In the genomic region with DNA sequence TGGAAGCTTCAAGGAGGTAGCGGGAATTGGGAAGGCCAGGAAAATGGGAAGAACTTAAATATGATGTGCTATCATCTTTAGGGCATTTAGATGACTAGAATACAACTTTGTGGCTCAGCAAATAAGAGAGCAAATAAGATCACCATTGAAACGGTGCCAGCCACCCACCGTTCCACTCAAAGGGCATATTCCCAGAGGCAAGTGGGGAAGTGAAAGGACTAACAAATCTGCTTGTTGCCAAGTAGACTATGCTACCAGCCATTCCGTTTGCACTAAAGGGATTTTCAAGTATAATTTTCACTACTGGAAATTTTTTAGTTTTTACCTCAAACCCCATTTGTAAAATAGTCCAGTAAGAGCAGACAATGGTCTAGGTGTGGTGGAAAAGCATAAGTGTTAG, we compare ENCODE assay signal across 2 cellular contexts.
TF ChIP-seq lines count a peak whose summit lies in the region.

No MANE protein-coding gene starts in this region.

TF ChIP-seq in liver, 16 proteins besides CTCF, POLR2A, EP300 and RAD21:
- TF ChIP-seq, protein P1, sequence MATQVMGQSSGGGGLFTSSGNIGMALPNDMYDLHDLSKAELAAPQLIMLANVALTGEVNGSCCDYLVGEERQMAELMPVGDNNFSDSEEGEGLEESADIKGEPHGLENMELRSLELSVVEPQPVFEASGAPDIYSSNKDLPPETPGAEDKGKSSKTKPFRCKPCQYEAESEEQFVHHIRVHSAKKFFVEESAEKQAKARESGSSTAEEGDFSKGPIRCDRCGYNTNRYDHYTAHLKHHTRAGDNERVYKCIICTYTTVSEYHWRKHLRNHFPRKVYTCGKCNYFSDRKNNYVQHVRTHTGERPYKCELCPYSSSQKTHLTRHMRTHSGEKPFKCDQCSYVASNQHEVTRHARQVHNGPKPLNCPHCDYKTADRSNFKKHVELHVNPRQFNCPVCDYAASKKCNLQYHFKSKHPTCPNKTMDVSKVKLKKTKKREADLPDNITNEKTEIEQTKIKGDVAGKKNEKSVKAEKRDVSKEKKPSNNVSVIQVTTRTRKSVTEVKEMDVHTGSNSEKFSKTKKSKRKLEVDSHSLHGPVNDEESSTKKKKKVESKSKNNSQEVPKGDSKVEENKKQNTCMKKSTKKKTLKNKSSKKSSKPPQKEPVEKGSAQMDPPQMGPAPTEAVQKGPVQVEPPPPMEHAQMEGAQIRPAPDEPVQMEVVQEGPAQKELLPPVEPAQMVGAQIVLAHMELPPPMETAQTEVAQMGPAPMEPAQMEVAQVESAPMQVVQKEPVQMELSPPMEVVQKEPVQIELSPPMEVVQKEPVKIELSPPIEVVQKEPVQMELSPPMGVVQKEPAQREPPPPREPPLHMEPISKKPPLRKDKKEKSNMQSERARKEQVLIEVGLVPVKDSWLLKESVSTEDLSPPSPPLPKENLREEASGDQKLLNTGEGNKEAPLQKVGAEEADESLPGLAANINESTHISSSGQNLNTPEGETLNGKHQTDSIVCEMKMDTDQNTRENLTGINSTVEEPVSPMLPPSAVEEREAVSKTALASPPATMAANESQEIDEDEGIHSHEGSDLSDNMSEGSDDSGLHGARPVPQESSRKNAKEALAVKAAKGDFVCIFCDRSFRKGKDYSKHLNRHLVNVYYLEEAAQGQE (IDR thresholded peaks at IDR 0.05), result no peak
- TF ChIP-seq TAF1 (conservative IDR thresholded peaks at IDR 0.05), result no peak
- TF ChIP-seq SP1 (IDR thresholded peaks at IDR 0.05), result peak; percentile 26
- TF ChIP-seq, protein P2, sequence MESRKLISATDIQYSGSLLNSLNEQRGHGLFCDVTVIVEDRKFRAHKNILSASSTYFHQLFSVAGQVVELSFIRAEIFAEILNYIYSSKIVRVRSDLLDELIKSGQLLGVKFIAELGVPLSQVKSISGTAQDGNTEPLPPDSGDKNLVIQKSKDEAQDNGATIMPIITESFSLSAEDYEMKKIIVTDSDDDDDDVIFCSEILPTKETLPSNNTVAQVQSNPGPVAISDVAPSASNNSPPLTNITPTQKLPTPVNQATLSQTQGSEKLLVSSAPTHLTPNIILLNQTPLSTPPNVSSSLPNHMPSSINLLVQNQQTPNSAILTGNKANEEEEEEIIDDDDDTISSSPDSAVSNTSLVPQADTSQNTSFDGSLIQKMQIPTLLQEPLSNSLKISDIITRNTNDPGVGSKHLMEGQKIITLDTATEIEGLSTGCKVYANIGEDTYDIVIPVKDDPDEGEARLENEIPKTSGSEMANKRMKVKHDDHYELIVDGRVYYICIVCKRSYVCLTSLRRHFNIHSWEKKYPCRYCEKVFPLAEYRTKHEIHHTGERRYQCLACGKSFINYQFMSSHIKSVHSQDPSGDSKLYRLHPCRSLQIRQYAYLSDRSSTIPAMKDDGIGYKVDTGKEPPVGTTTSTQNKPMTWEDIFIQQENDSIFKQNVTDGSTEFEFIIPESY (IDR thresholded peaks at IDR 0.05), result no peak
- no peak for TF ChIP-seq HNF4G (IDR thresholded peaks at IDR 0.05)
- TF ChIP-seq JUND (IDR thresholded peaks at IDR 0.05), result no peak
- peak; percentile 54 to 64 for TF ChIP-seq HNF4A (conservative IDR thresholded peaks at IDR 0.05)
- no peak for TF ChIP-seq GABPA (IDR thresholded peaks at IDR 0.05 in 1 of 2, conservative IDR thresholded peaks at IDR 0.05 in 1 of 2)
- TF ChIP-seq RXRA (IDR thresholded peaks at IDR 0.05), result peak in 1 of 2 donors; percentile 21
- TF ChIP-seq, protein P3, sequence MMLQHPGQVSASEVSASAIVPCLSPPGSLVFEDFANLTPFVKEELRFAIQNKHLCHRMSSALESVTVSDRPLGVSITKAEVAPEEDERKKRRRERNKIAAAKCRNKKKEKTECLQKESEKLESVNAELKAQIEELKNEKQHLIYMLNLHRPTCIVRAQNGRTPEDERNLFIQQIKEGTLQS (IDR thresholded peaks at IDR 0.05), result no peak
- TF ChIP-seq FOXA1 (IDR thresholded peaks at IDR 0.05), result no peak
- TF ChIP-seq FOXA2 (IDR thresholded peaks at IDR 0.05), result no peak
- no peak for TF ChIP-seq NR2F2 (IDR thresholded peaks at IDR 0.05)
- no peak for TF ChIP-seq EGR1 (IDR thresholded peaks at IDR 0.05; ENCODE audit: low read depth in 2 of 2)
- TF ChIP-seq, protein P4, sequence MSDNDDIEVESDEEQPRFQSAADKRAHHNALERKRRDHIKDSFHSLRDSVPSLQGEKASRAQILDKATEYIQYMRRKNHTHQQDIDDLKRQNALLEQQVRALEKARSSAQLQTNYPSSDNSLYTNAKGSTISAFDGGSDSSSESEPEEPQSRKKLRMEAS (IDR thresholded peaks at IDR 0.05), result no peak
- peak; percentile 21 for TF ChIP-seq YY1 (IDR thresholded peaks at IDR 0.05)

TF ChIP-seq in HepG2, 621 proteins besides CTCF, POLR2A, EP300 and RAD21 (continued from another document):
- TF ChIP-seq, protein P5, sequence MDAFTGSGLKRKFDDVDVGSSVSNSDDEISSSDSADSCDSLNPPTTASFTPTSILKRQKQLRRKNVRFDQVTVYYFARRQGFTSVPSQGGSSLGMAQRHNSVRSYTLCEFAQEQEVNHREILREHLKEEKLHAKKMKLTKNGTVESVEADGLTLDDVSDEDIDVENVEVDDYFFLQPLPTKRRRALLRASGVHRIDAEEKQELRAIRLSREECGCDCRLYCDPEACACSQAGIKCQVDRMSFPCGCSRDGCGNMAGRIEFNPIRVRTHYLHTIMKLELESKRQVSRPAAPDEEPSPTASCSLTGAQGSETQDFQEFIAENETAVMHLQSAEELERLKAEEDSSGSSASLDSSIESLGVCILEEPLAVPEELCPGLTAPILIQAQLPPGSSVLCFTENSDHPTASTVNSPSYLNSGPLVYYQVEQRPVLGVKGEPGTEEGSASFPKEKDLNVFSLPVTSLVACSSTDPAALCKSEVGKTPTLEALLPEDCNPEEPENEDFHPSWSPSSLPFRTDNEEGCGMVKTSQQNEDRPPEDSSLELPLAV (CRISPR knock-in tag; conservative IDR thresholded peaks at IDR 0.05; ENCODE audit: low read depth), result no peak
- TF ChIP-seq ZNF282 (IDR thresholded peaks at IDR 0.05; ENCODE audit: partially characterized antibody) (no peak), NFRKB (IDR thresholded peaks at IDR 0.05) (no peak), ZNF354B (CRISPR knock-in tag; IDR thresholded peaks at IDR 0.05) (no peak), TGIF2 (CRISPR knock-in tag; IDR thresholded peaks at IDR 0.05) (no peak), ZNF234 (CRISPR knock-in tag; conservative IDR thresholded peaks at IDR 0.05) (no peak), SAFB2 (CRISPR knock-in tag; IDR thresholded peaks at IDR 0.05; ENCODE audit: borderline replicate concordance, low read depth) (no peak), HES4 (CRISPR knock-in tag; IDR thresholded peaks at IDR 0.05; ENCODE audit: borderline replicate concordance) (no peak), ZFP1 (CRISPR knock-in tag; IDR thresholded peaks at IDR 0.05) (no peak)
- TF ChIP-seq, protein P6, sequence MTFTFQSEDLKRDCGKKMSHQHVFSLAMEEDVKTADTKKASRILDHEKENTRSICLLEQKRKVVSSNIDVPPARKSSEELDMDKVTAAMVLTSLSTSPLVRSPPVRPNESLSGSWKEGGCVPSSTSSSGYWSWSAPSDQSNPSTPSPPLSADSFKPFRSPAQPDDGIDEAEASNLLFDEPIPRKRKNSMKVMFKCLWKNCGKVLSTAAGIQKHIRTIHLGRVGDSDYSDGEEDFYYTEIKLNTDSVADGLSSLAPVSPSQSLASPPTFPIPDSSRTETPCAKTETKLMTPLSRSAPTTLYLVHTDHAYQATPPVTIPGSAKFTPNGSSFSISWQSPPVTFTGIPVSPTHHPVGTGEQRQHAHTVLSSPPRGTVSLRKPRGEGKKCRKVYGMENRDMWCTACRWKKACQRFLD (CRISPR knock-in tag; IDR thresholded peaks at IDR 0.05; ENCODE audit: borderline replicate concordance), result no peak
- TF ChIP-seq, protein P7, sequence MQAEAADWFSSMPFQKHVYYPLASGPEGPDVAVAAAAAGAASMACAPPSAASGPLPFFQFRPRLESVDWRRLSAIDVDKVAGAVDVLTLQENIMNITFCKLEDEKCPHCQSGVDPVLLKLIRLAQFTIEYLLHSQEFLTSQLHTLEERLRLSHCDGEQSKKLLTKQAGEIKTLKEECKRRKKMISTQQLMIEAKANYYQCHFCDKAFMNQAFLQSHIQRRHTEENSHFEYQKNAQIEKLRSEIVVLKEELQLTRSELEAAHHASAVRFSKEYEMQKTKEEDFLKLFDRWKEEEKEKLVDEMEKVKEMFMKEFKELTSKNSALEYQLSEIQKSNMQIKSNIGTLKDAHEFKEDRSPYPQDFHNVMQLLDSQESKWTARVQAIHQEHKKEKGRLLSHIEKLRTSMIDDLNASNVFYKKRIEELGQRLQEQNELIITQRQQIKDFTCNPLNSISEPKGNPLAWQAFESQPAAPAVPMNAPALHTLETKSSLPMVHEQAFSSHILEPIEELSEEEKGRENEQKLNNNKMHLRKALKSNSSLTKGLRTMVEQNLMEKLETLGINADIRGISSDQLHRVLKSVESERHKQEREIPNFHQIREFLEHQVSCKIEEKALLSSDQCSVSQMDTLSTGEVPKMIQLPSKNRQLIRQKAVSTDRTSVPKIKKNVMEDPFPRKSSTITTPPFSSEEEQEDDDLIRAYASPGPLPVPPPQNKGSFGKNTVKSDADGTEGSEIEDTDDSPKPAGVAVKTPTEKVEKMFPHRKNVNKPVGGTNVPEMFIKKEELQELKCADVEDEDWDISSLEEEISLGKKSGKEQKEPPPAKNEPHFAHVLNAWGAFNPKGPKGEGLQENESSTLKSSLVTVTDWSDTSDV (CRISPR knock-in tag; IDR thresholded peaks at IDR 0.05), result no peak
- TF ChIP-seq, protein P8, sequence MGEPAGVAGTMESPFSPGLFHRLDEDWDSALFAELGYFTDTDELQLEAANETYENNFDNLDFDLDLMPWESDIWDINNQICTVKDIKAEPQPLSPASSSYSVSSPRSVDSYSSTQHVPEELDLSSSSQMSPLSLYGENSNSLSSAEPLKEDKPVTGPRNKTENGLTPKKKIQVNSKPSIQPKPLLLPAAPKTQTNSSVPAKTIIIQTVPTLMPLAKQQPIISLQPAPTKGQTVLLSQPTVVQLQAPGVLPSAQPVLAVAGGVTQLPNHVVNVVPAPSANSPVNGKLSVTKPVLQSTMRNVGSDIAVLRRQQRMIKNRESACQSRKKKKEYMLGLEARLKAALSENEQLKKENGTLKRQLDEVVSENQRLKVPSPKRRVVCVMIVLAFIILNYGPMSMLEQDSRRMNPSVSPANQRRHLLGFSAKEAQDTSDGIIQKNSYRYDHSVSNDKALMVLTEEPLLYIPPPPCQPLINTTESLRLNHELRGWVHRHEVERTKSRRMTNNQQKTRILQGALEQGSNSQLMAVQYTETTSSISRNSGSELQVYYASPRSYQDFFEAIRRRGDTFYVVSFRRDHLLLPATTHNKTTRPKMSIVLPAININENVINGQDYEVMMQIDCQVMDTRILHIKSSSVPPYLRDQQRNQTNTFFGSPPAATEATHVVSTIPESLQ (CRISPR knock-in tag; conservative IDR thresholded peaks at IDR 0.05), result no peak
